Comparison of ENCODE assay signal across 19 cellular contexts in genomic region chr4:84237008-84237407, GRCh38.
"Had no signal": no experiment of that assay in that cellular context is flagged by ENCODE, and none has a peak within 500 bp of the region (broad histone marks: within the 10 kb centered on the region; RNA-seq: fewer than 3 reads in every experiment).

No MANE protein-coding gene starts in this region.

- H3K4me1 ChIP-seq: body of pancreas, heart right ventricle, right lobe of liver, spleen, tibial artery had no signal

- H3K36me3 Mint-ChIP-seq: activated naive CD4-positive, alpha-beta T cell treated with anti-CD3 and anti-CD28 coated beads, Interleukin-2, amount 50 U/mL, for 24 hours; naive thymus-derived CD8-positive, alpha-beta T cell; stimulated activated memory B cell treated with anti-CD40 and anti-IgM and Interleukin-4, amounts not matched to agents 10 μg/mL and 1 μg/mL and 100 μg/mL, for 72 hours had no signal

- ATAC-seq: activated CD4-positive, CD25-positive, alpha-beta regulatory T cell treated with anti-CD3 and anti-CD28 coated beads, Interleukin-2, amount 50 U/mL, for 24 hours; body of pancreas; heart right ventricle; naive thymus-derived CD8-positive, alpha-beta T cell; right lobe of liver; stimulated activated memory B cell treated with anti-CD40 and anti-IgM and Interleukin-4, amounts not matched to agents 10 μg/mL and 1 μg/mL and 100 μg/mL, for 72 hours had no signal

- H3K27me3 ChIP-seq: body of pancreas, esophagus muscularis mucosa, heart right ventricle, right lobe of liver, spleen, tibial artery had no signal

- H3K4me1 Mint-ChIP-seq: activated naive CD4-positive, alpha-beta T cell treated with anti-CD3 and anti-CD28 coated beads, Interleukin-2, amount 50 U/mL, for 24 hours; naive thymus-derived CD8-positive, alpha-beta T cell; stimulated activated memory B cell treated with anti-CD40 and anti-IgM and Interleukin-4, amounts not matched to agents 10 μg/mL and 1 μg/mL and 100 μg/mL, for 72 hours had no signal

- H3K9me3 Mint-ChIP-seq: activated naive CD4-positive, alpha-beta T cell treated with anti-CD3 and anti-CD28 coated beads, Interleukin-2, amount 50 U/mL, for 24 hours had no signal

- H3K4me3 Mint-ChIP-seq: activated naive CD4-positive, alpha-beta T cell treated with anti-CD3 and anti-CD28 coated beads, Interleukin-2, amount 50 U/mL, for 24 hours; naive thymus-derived CD8-positive, alpha-beta T cell; stimulated activated memory B cell treated with anti-CD40 and anti-IgM and Interleukin-4, amounts not matched to agents 10 μg/mL and 1 μg/mL and 100 μg/mL, for 72 hours had no signal

- DNase-seq: activated CD4-positive, alpha-beta T cell treated with anti-CD3 and anti-CD28 coated beads, Interleukin-2, amount 50 U/mL, for 4 hours; activated effector memory CD4-positive, alpha-beta T cell treated with Interleukin-2 at 50 U/mL for 16 hours; activated T-cell treated with anti-CD3 and anti-CD28 coated beads, Interleukin-2, amount 50 U/mL, for 1 hour; body of pancreas; dermis blood vessel endothelial cell; heart right ventricle; naive thymus-derived CD8-positive, alpha-beta T cell; right lobe of liver; spleen; stimulated activated CD4-positive, alpha-beta T cell treated with anti-CD3 and anti-CD28 coated beads, Interleukin-1b, Interleukin-23, amount 100 ng/mL, for 48 hours; tibial artery had no signal

- H3K9me3 ChIP-seq: body of pancreas, esophagus muscularis mucosa, right lobe of liver, tibial artery had no signal

- H3K27me3 Mint-ChIP-seq: progenitor cell of endocrine pancreas; stimulated activated memory B cell treated with anti-CD40 and anti-IgM and Interleukin-4, amounts not matched to agents 10 μg/mL and 1 μg/mL and 100 μg/mL, for 72 hours had no signal

- H3K27ac ChIP-seq: body of pancreas, heart right ventricle, right lobe of liver, spleen, tibial artery had no signal

- H3K27ac Mint-ChIP-seq: activated naive CD4-positive, alpha-beta T cell treated with anti-CD3 and anti-CD28 coated beads, Interleukin-2, amount 50 U/mL, for 24 hours; naive thymus-derived CD8-positive, alpha-beta T cell; progenitor cell of endocrine pancreas; stimulated activated memory B cell treated with anti-CD40 and anti-IgM and Interleukin-4, amounts not matched to agents 10 μg/mL and 1 μg/mL and 100 μg/mL, for 72 hours had no signal

- H3K4me3 ChIP-seq: body of pancreas, esophagus muscularis mucosa, heart right ventricle, right lobe of liver, spleen, tibial artery had no signal

- FAIRE-seq: frontal cortex, islet of Langerhans, TTC549 had no signal

- H3K36me3 ChIP-seq: esophagus muscularis mucosa, heart right ventricle, right lobe of liver, spleen, tibial artery had no signal
